1 cellular context compared by ENCODE assay signal in the genomic region with DNA sequence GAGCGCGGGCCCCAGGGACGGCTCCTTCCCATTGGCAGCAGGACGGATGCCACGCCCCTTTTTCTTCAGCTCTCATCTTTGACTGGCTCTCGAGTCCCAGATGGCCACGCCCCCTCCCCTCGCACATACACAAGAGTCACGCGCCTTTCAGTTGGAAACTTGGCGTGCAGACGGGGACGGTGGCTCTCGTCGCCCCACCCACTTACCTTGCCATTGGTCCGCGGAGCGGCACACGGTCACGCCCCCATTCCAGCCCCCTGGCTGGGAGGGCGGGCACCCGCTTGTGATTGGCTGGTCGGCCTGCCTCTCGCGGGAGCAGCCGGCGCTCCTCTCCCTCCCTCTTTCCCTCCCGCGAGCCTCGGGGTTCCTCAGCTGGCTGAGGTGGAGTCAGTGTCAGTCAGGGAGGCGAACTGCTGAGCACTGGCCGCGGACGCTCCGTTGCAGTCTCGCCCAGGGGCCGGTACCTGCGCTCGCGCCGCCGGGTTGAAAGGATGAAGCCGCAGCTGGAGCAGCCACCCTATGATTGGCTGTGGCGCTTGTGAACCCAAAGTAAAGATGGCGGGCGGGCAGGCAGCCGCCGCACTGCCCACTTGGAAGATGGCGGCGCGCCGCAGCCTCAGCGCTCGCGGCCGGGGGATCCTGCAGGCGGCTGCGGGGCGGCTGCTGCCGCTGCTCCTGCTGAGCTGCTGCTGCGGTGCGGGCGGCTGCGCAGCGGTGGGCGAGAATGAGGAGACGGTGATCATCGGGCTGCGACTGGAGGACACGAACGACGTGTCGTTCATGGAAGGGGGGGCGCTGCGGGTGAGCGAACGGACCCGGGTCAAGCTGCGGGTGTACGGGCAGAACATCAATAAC.
TF ChIP-seq lines count a peak whose summit lies in the region.

A gene (plus strand): TSS at position 333 of the 855 bp plus-strand sequence. CDS start 187 bp downstream, at position 520.

TF ChIP-seq in K562, 482 proteins besides CTCF, POLR2A, EP300 and RAD21 (continued from another document and continues in another):
- TF ChIP-seq, protein P1, sequence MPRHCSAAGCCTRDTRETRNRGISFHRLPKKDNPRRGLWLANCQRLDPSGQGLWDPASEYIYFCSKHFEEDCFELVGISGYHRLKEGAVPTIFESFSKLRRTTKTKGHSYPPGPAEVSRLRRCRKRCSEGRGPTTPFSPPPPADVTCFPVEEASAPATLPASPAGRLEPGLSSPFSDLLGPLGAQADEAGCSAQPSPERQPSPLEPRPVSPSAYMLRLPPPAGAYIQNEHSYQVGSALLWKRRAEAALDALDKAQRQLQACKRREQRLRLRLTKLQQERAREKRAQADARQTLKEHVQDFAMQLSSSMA (CRISPR knock-in tag; IDR thresholded peaks at IDR 0.05): no peak
- TF ChIP-seq HDAC1 (IDR thresholded peaks at IDR 0.05): peak in 1 of 2 experiments; percentile 55; a peak in 2 of 4 replicates
- TF ChIP-seq CXXC5 (CRISPR knock-in tag; IDR thresholded peaks at IDR 0.05): peak; percentile 81
- TF ChIP-seq ZNF695 (CRISPR knock-in tag; IDR thresholded peaks at IDR 0.05): no peak
- TF ChIP-seq BHLHE40 (IDR thresholded peaks at IDR 0.05; ENCODE audit: low read length): peak; percentile 84
- no peak for TF ChIP-seq DIDO1 (tag; IDR thresholded peaks at IDR 0.05; ENCODE audit: low read depth)
- no peak for TF ChIP-seq SIRT6 (IDR thresholded peaks at IDR 0.05; ENCODE audit: low read depth, low read length)
- TF ChIP-seq POU5F1 (IDR thresholded peaks at IDR 0.05; ENCODE audit: borderline replicate concordance, low read depth, low read length, partially characterized antibody): no peak
- no peak for TF ChIP-seq HDAC2 (IDR thresholded peaks at IDR 0.05)
- TF ChIP-seq ZNF184 (CRISPR knock-in tag; IDR thresholded peaks at IDR 0.05): no peak
- no peak for TF ChIP-seq ZNF121 (CRISPR knock-in tag; conservative IDR thresholded peaks at IDR 0.05)
- TF ChIP-seq STAG1 (CRISPR knock-in tag; IDR thresholded peaks at IDR 0.05; ENCODE audit: borderline replicate concordance): no peak
- TF ChIP-seq L3MBTL2 (IDR thresholded peaks at IDR 0.05): peak; percentile 97
- TF ChIP-seq SIN3B (IDR thresholded peaks at IDR 0.05; ENCODE audit: low read depth): peak; percentile 75
- TF ChIP-seq, protein P2, sequence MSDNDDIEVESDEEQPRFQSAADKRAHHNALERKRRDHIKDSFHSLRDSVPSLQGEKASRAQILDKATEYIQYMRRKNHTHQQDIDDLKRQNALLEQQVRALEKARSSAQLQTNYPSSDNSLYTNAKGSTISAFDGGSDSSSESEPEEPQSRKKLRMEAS (CRISPR knock-in tag; IDR thresholded peaks at IDR 0.05): peak; percentile 68
- TF ChIP-seq, protein P3, sequence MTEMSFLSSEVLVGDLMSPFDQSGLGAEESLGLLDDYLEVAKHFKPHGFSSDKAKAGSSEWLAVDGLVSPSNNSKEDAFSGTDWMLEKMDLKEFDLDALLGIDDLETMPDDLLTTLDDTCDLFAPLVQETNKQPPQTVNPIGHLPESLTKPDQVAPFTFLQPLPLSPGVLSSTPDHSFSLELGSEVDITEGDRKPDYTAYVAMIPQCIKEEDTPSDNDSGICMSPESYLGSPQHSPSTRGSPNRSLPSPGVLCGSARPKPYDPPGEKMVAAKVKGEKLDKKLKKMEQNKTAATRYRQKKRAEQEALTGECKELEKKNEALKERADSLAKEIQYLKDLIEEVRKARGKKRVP (CRISPR knock-in tag; IDR thresholded peaks at IDR 0.05): no peak
- TF ChIP-seq ZEB2 (IDR thresholded peaks at IDR 0.05): no peak
- TF ChIP-seq TOE1 (IDR thresholded peaks at IDR 0.05; ENCODE audit: borderline replicate concordance): peak; percentile 81; the same call in 1 of the 2 replicates
- TF ChIP-seq TOE1 (CRISPR knock-in tag; IDR thresholded peaks at IDR 0.05; ENCODE audit: borderline replicate concordance, low read depth): no peak
- TF ChIP-seq, protein P4, sequence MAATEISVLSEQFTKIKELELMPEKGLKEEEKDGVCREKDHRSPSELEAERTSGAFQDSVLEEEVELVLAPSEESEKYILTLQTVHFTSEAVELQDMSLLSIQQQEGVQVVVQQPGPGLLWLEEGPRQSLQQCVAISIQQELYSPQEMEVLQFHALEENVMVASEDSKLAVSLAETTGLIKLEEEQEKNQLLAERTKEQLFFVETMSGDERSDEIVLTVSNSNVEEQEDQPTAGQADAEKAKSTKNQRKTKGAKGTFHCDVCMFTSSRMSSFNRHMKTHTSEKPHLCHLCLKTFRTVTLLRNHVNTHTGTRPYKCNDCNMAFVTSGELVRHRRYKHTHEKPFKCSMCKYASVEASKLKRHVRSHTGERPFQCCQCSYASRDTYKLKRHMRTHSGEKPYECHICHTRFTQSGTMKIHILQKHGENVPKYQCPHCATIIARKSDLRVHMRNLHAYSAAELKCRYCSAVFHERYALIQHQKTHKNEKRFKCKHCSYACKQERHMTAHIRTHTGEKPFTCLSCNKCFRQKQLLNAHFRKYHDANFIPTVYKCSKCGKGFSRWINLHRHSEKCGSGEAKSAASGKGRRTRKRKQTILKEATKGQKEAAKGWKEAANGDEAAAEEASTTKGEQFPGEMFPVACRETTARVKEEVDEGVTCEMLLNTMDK (IDR thresholded peaks at IDR 0.05; ENCODE audit: borderline replicate concordance, insufficient read depth, low read depth, low read length, poor library complexity, severe bottlenecking): no peak
- TF ChIP-seq ZC3H4 (CRISPR knock-in tag; IDR thresholded peaks at IDR 0.05; ENCODE audit: borderline replicate concordance): peak; percentile 37; the same call in 1 of the 2 replicates
- TF ChIP-seq POLR2AphosphoS2 (IDR thresholded peaks at IDR 0.05; ENCODE audit: low read length): no peak
- TF ChIP-seq PHF21A (IDR thresholded peaks at IDR 0.05; ENCODE audit: borderline replicate concordance, low read depth): no peak
- TF ChIP-seq MEF2D (tag; conservative IDR thresholded peaks at IDR 0.05; ENCODE audit: low read depth): no peak
- no peak; the same call in 1 of the 2 replicates for TF ChIP-seq ILF3 (IDR thresholded peaks at IDR 0.05; ENCODE audit: borderline replicate concordance)
- TF ChIP-seq, protein P5, sequence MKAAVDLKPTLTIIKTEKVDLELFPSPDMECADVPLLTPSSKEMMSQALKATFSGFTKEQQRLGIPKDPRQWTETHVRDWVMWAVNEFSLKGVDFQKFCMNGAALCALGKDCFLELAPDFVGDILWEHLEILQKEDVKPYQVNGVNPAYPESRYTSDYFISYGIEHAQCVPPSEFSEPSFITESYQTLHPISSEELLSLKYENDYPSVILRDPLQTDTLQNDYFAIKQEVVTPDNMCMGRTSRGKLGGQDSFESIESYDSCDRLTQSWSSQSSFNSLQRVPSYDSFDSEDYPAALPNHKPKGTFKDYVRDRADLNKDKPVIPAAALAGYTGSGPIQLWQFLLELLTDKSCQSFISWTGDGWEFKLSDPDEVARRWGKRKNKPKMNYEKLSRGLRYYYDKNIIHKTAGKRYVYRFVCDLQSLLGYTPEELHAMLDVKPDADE (conservative IDR thresholded peaks at IDR 0.05; ENCODE audit: control insufficient read depth, low read depth, low read length): 0 out of 2 replicates have a peak, but pooled peaks have one; percentile 59
- TF ChIP-seq TCF7L2 (IDR thresholded peaks at IDR 0.05; ENCODE audit: low read depth, low read length): no peak
- TF ChIP-seq, protein P6, sequence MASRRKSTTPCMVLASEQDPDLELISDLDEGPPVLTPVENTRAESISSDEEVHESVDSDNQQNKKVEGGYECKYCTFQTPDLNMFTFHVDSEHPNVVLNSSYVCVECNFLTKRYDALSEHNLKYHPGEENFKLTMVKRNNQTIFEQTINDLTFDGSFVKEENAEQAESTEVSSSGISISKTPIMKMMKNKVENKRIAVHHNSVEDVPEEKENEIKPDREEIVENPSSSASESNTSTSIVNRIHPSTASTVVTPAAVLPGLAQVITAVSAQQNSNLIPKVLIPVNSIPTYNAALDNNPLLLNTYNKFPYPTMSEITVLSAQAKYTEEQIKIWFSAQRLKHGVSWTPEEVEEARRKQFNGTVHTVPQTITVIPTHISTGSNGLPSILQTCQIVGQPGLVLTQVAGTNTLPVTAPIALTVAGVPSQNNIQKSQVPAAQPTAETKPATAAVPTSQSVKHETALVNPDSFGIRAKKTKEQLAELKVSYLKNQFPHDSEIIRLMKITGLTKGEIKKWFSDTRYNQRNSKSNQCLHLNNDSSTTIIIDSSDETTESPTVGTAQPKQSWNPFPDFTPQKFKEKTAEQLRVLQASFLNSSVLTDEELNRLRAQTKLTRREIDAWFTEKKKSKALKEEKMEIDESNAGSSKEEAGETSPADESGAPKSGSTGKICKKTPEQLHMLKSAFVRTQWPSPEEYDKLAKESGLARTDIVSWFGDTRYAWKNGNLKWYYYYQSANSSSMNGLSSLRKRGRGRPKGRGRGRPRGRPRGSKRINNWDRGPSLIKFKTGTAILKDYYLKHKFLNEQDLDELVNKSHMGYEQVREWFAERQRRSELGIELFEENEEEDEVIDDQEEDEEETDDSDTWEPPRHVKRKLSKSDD (conservative IDR thresholded peaks at IDR 0.05; ENCODE audit: low read length): 0 out of 2 replicates have a peak, but pooled peaks have one; percentile 56
- peak; percentile 97 to 99 (median 99) for TF ChIP-seq YY1 (IDR thresholded peaks at IDR 0.05; ENCODE audit: borderline replicate concordance in 1 of 3, control insufficient read depth in 1 of 3, extremely low read depth in 1 of 3, insufficient read depth in 3 of 3, insufficient read length in 1 of 3, insufficient replicate concordance in 2 of 3, low read depth in 1 of 3, low read length in 2 of 3)
- TF ChIP-seq TARDBP (IDR thresholded peaks at IDR 0.05): no peak
- TF ChIP-seq ZBTB7A (IDR thresholded peaks at IDR 0.05; ENCODE audit: borderline replicate concordance, control insufficient read depth, low read depth, low read length): no peak
- no peak for TF ChIP-seq NFE2L1 (tag; IDR thresholded peaks at IDR 0.05; ENCODE audit: borderline replicate concordance, low read depth)
- no peak for TF ChIP-seq NR1H2 (CRISPR knock-in tag; IDR thresholded peaks at IDR 0.05)
- TF ChIP-seq KLF13 (tag; IDR thresholded peaks at IDR 0.05; ENCODE audit: borderline replicate concordance, low read depth): no peak
- TF ChIP-seq MYC (IDR thresholded peaks at IDR 0.05; ENCODE audit: low read depth, low read length): 0 out of 2 replicates have a peak, but pooled peaks have one; percentile 8
- TF ChIP-seq MYC (CRISPR knock-in tag; IDR thresholded peaks at IDR 0.05; ENCODE audit: borderline replicate concordance, low read depth): no peak
- TF ChIP-seq, protein P7, sequence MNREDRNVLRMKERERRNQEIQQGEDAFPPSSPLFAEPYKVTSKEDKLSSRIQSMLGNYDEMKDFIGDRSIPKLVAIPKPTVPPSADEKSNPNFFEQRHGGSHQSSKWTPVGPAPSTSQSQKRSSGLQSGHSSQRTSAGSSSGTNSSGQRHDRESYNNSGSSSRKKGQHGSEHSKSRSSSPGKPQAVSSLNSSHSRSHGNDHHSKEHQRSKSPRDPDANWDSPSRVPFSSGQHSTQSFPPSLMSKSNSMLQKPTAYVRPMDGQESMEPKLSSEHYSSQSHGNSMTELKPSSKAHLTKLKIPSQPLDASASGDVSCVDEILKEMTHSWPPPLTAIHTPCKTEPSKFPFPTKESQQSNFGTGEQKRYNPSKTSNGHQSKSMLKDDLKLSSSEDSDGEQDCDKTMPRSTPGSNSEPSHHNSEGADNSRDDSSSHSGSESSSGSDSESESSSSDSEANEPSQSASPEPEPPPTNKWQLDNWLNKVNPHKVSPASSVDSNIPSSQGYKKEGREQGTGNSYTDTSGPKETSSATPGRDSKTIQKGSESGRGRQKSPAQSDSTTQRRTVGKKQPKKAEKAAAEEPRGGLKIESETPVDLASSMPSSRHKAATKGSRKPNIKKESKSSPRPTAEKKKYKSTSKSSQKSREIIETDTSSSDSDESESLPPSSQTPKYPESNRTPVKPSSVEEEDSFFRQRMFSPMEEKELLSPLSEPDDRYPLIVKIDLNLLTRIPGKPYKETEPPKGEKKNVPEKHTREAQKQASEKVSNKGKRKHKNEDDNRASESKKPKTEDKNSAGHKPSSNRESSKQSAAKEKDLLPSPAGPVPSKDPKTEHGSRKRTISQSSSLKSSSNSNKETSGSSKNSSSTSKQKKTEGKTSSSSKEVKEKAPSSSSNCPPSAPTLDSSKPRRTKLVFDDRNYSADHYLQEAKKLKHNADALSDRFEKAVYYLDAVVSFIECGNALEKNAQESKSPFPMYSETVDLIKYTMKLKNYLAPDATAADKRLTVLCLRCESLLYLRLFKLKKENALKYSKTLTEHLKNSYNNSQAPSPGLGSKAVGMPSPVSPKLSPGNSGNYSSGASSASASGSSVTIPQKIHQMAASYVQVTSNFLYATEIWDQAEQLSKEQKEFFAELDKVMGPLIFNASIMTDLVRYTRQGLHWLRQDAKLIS (CRISPR knock-in tag; IDR thresholded peaks at IDR 0.05): no peak; the same call in 1 of the 2 replicates
- no peak for TF ChIP-seq ZC3H8 (IDR thresholded peaks at IDR 0.05)
- TF ChIP-seq, protein P8, sequence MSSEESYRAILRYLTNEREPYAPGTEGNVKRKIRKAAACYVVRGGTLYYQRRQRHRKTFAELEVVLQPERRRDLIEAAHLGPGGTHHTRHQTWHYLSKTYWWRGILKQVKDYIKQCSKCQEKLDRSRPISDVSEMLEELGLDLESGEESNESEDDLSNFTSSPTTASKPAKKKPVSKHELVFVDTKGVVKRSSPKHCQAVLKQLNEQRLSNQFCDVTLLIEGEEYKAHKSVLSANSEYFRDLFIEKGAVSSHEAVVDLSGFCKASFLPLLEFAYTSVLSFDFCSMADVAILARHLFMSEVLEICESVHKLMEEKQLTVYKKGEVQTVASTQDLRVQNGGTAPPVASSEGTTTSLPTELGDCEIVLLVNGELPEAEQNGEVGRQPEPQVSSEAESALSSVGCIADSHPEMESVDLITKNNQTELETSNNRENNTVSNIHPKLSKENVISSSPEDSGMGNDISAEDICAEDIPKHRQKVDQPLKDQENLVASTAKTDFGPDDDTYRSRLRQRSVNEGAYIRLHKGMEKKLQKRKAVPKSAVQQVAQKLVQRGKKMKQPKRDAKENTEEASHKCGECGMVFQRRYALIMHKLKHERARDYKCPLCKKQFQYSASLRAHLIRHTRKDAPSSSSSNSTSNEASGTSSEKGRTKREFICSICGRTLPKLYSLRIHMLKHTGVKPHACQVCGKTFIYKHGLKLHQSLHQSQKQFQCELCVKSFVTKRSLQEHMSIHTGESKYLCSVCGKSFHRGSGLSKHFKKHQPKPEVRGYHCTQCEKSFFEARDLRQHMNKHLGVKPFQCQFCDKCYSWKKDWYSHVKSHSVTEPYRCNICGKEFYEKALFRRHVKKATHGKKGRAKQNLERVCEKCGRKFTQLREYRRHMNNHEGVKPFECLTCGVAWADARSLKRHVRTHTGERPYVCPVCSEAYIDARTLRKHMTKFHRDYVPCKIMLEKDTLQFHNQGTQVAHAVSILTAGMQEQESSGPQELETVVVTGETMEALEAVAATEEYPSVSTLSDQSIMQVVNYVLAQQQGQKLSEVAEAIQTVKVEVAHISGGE (CRISPR knock-in tag; IDR thresholded peaks at IDR 0.05): no peak
- no peak for TF ChIP-seq ILK (tag; IDR thresholded peaks at IDR 0.05; ENCODE audit: borderline replicate concordance, low read depth)
- TF ChIP-seq RBM14 (IDR thresholded peaks at IDR 0.05; ENCODE audit: borderline replicate concordance, insufficient read depth, low read depth, low read length): no peak
- no peak for TF ChIP-seq ZNF175 (CRISPR knock-in tag; IDR thresholded peaks at IDR 0.05; ENCODE audit: low read depth)
